Comparison of ENCODE assay signal across 16 cellular contexts in genomic region chr7:23098460-23098859, GRCh38. TPM values are rescaled to one million over a fixed set of nuclear protein-coding genes. Genes with fewer than 3 reads are reported as not detected.
DNase-seq lines count a peak whose midpoint lies in the region; ATAC-seq, FAIRE-seq and TF ChIP-seq lines count a peak whose summit lies in the region.
"Had no signal": no experiment of that assay in that cellular context is flagged by ENCODE, and none has a peak within 500 bp of the region (broad histone marks: within the 10 kb centered on the region; RNA-seq: fewer than 3 reads in every experiment).

No MANE protein-coding gene starts in this region.

- peaks cover 15% of the 10 kb centered on the region for H3K9me3 ChIP-seq in A549

- no peak for TF ChIP-seq EP300 in A549 (IDR thresholded peaks at IDR 0.05)

- peak; percentile 39 for DNase-seq in DMS53 (lab: John Stamatoyannopoulos, UW)
- DNase-seq in DMS53 treated with DMSO at 0.1 percent for 48 hours (lab: John Stamatoyannopoulos, UW; ENCODE audit: unreplicated experiment): no peak
- DNase-seq in A549 (ENCODE audit: low read depth in 1 of 2, low spot score in 1 of 2): no peak
- peak; percentile 30 for DNase-seq in NCI-H2081 treated with DMSO at 0.1 percent for 48 hours (lab: John Stamatoyannopoulos, UW)
- DNase-seq in SK-MEL-5 (ENCODE audit: low read depth, low spot score): peak; percentile 40
- DNase-seq in H54 (ENCODE audit: insufficient read length, low spot score): no peak
- DNase-seq in SHP77 treated with DMSO at 0.1 percent for 48 hours (lab: John Stamatoyannopoulos, UW): no peak
- DNase-seq: AML-193, DMS79, H9 had no signal

- no peak overlapping the region for H3K27ac ChIP-seq in A549
- H3K27ac ChIP-seq: 22Rv1, BLaER1 had no signal

- in situ Hi-C loops in SK-MEL-5 (cut with HindIII; ENCODE audit: low pct_unique_long_range_greater_than_20kb, low sequenced_read_pairs): no loop called here

- no peak for ATAC-seq in A549
- ATAC-seq in HG03439 (IDR thresholded peaks at IDR 0.05; ENCODE audit: unreplicated experiment): no peak
- ATAC-seq: GM23338 had no signal

- H3K4me2 ChIP-seq in A549: no peak overlapping the region
- H3K4me2 ChIP-seq: BLaER1, GM23338 had no signal

- no peak for TF ChIP-seq POLR2A in A549 (IDR thresholded peaks at IDR 0.05; ENCODE audit: low read length)
- TF ChIP-seq POLR2A in H54 (IDR thresholded peaks at IDR 0.05; ENCODE audit: low read depth, low read length): no peak

- H3K4me1 ChIP-seq in A549: no peaks in the 10 kb centered on the region
- H3K4me1 ChIP-seq: BLaER1 had no signal

- TF ChIP-seq RAD21 in A549 (conservative IDR thresholded peaks at IDR 0.05 in 1 of 2, IDR thresholded peaks at IDR 0.05 in 1 of 2): no peak

- no peak for TF ChIP-seq CTCF in A549 (IDR thresholded peaks at IDR 0.05)

- CTCF ChIA-PET in A549 (lab: Yijun Ruan, JAX): interaction anchor here (0.8 to 2.3 kb wide), 6 partner anchors 12 to 50 kb away, joined by 3 to 8 read pairs (median 4); no protein-coding TSS in a partner anchor

- no peak for FAIRE-seq in A549 (lab: Jason Lieb, UNC)
- FAIRE-seq in H54 (lab: Jason Lieb, UNC): no peak
- FAIRE-seq: G401.6, GM12891 had no signal

- H3K4me3 ChIP-seq in A549: no peak overlapping the region
- H3K4me3 ChIP-seq: BLaER1, GM23338 had no signal

- POLR2A ChIA-PET in A549 (lab: Yijun Ruan, JAX): no interaction called here

- WGBS in A549 (ENCODE audit: missing lambda C conversion rate): 12% methylated on average over 2 of the region's 2 CpGs

TF ChIP-seq in A549, 52 proteins besides CTCF, POLR2A, EP300 and RAD21:
- TF ChIP-seq EHMT2 (IDR thresholded peaks at IDR 0.05; ENCODE audit: low read depth) (no peak), FOXS1 (CRISPR knock-in tag; IDR thresholded peaks at IDR 0.05) (no peak), MAX (IDR thresholded peaks at IDR 0.05) (no peak), USF2 (IDR thresholded peaks at IDR 0.05) (no peak), MAFK (IDR thresholded peaks at IDR 0.05; ENCODE audit: partially characterized antibody) (peak; percentile 85), TFCP2L1 (CRISPR knock-in tag; IDR thresholded peaks at IDR 0.05) (no peak)

RNA-seq across cellular contexts. Expression of gene KLHL7, which starts 7.1 kb away (rescaled TPM):
- 36.3 and 45.4 TPM in 2 replicates for polyA plus RNA-seq in A549 (2011; rRNA removed)
- 17.8 and 19.9 TPM in 2 replicates for polyA plus RNA-seq in A549 (2012; cell fraction: cytosol; rRNA removed)
- 11.9 and 15.0 TPM in 2 replicates for polyA plus RNA-seq in A549 (2012; cell fraction: nucleus; rRNA removed)
- polyA plus RNA-seq in A549 (2017; fragmentation: RNase III; extraction: RNeasy Plus Mini Kit Qiagen cat#74134 plus additional on column Dnase treatment): 21.7 to 23.9 TPM (median 23.3 TPM) in 3 replicates
- polyA minus RNA-seq in A549 (2011; rRNA and poly(A)+ RNA removed): 9.3 and 11.0 TPM in 2 replicates
- total RNA-seq in SK-MEL-5 (2014; rRNA removed; shearing (Covaris generic)): 44.3 and 60.7 TPM in 2 replicates
- polyA plus RNA-seq in SK-MEL-5 (2015; cell fraction: cytosol; rRNA removed): 51.8 and 53.2 TPM in 2 replicates
- 22.4 and 23.5 TPM in 2 replicates for polyA plus RNA-seq in SK-MEL-5 (2015; cell fraction: nucleus; rRNA removed)

Comparison
In these comparisons a context has a peak if more than half of its experiments do, and no peak if none do; other contexts are left out.
1. DNase-seq: peak in DMS53 (single experiment), NCI-H2081 treated with DMSO at 0.1 percent for 48 hours (single experiment) and SK-MEL-5 (single experiment); none in DMS53 treated with DMSO at 0.1 percent for 48 hours (single experiment), A549 (0 of 2), H54 (single experiment) and SHP77 treated with DMSO at 0.1 percent for 48 hours (single experiment).